In the genomic region with DNA sequence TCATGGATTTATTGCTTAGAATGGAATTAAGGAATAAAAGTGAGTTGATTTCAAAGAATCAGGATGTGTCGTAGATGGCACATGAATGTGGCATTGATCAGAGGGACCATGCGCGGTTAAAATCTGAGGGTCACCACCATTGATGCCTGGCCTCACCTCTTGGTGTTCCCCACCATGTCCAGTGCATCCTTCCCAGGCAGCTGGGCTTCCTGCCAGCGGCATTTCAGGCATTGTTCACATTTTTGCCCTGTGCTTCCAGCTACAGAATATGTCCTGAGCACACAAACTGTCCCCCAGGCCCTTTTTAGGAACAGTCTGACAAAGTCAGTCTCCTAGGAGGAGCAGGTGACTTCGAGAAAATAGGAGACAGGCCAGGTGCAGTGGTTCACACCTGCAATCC, we compare ENCODE assay signal across 21 cellular contexts. TPM values are rescaled to one million over a fixed set of nuclear protein-coding genes. Genes with fewer than 3 reads are reported as not detected.
A peak's percentile ranks its signal among the peaks of the same experiment; 100 is the strongest.
DNase-seq lines count a peak whose midpoint lies in the region; ATAC-seq and TF ChIP-seq lines count a peak whose summit lies in the region.
"Had no signal": no experiment of that assay in that cellular context is flagged by ENCODE, and none has a peak within 500 bp of the region (broad histone marks: within the 10 kb centered on the region; RNA-seq: fewer than 3 reads in every experiment).

No MANE protein-coding gene starts in this region.

- no peak overlapping the region for H3K27ac ChIP-seq in trophoblast cell (ENCODE audit: low read depth, low read length)
- H3K27ac ChIP-seq: adrenal gland, colonic mucosa, right lobe of liver, transverse colon had no signal

- no peak overlapping the region for H3K4me3 ChIP-seq in adipocyte (ENCODE audit: low read length)
- H3K4me3 ChIP-seq in fibroblast of pulmonary artery (replicated peaks; ENCODE audit: low read depth, low read length): no peak overlapping the region
- no peak overlapping the region for H3K4me3 ChIP-seq in trophoblast cell (ENCODE audit: low read depth, low read length)
- H3K4me3 ChIP-seq: adrenal gland, colonic mucosa, right lobe of liver, transverse colon had no signal

- H3K4ac ChIP-seq in trophoblast cell (ENCODE audit: low read depth, low read length): no peak overlapping the region

- H3K79me1 ChIP-seq in trophoblast cell (ENCODE audit: low read length): no peaks in the 10 kb centered on the region

- no peak overlapping the region for H3K18ac ChIP-seq in trophoblast cell (ENCODE audit: low read length)

- H2AK5ac ChIP-seq in trophoblast cell (ENCODE audit: low read length): no peak overlapping the region

- no CpG with 5 or more reads among the region's 5 CpGs for WGBS in trophoblast cell (ENCODE audit: extremely low coverage, insufficient coverage, insufficient read length)

- peaks cover 11% of the 10 kb centered on the region for H3K4me1 ChIP-seq in adipocyte (ENCODE audit: control insufficient read depth, insufficient read depth, low read length)
- peaks cover 0 to 3% of the 10 kb centered on the region in 2 experiments for H3K4me1 ChIP-seq in trophoblast cell (ENCODE audit: control insufficient read depth in 1 of 2, insufficient read depth in 2 of 2, low read length in 2 of 2)
- H3K4me1 ChIP-seq: adrenal gland, BE2C, colonic mucosa, right lobe of liver, transverse colon had no signal

- H3K36me3 ChIP-seq in adipocyte (ENCODE audit: control insufficient read depth, insufficient read depth, low read length, severe bottlenecking) (peaks cover 9% of the 10 kb centered on the region), trophoblast cell (ENCODE audit: control insufficient read depth in 1 of 2, insufficient read depth in 2 of 2, low read length in 2 of 2) (peaks cover 27 to 38% of the 10 kb centered on the region in 2 experiments)
- H3K36me3 ChIP-seq: adrenal gland, BE2C, colonic mucosa, right lobe of liver, transverse colon had no signal

- no peak overlapping the region for H3K27ac Mint-ChIP-seq in type B pancreatic cell
- H3K27ac Mint-ChIP-seq: activated CD4-positive, alpha-beta T cell treated with anti-CD3 and anti-CD28 coated beads, Interleukin-2, amount 10 ng/mL, durations not matched to agents 7 days and 5 days; stimulated activated memory B cell treated with anti-CD40 and anti-IgM and Interleukin-4, amounts not matched to agents 10 μg/mL and 1 μg/mL and 100 μg/mL, for 72 hours; T-cell had no signal

- H2BK12ac ChIP-seq in trophoblast cell (ENCODE audit: low read length): no peak overlapping the region

- no peak overlapping the region for H3K14ac ChIP-seq in trophoblast cell (ENCODE audit: low read length)

- peaks cover 3% of the 10 kb centered on the region for H3K27me3 Mint-ChIP-seq in type B pancreatic cell
- H3K27me3 Mint-ChIP-seq: activated CD4-positive, alpha-beta T cell treated with anti-CD3 and anti-CD28 coated beads, Interleukin-2, amount 10 ng/mL, durations not matched to agents 7 days and 5 days had no signal

- H3K4me3 Mint-ChIP-seq in type B pancreatic cell: no peak overlapping the region
- H3K4me3 Mint-ChIP-seq: activated CD4-positive, alpha-beta T cell treated with anti-CD3 and anti-CD28 coated beads, Interleukin-2, amount 10 ng/mL, durations not matched to agents 7 days and 5 days; stimulated activated memory B cell treated with anti-CD40 and anti-IgM and Interleukin-4, amounts not matched to agents 10 μg/mL and 1 μg/mL and 100 μg/mL, for 72 hours; T-cell had no signal

- H2AFZ ChIP-seq in trophoblast cell (ENCODE audit: insufficient read depth, low read length, poor library complexity): no peak overlapping the region

- peaks cover 3% of the 10 kb centered on the region for H3K36me3 Mint-ChIP-seq in type B pancreatic cell
- H3K36me3 Mint-ChIP-seq: stimulated activated memory B cell treated with anti-CD40 and anti-IgM and Interleukin-4, amounts not matched to agents 10 μg/mL and 1 μg/mL and 100 μg/mL, for 72 hours; T-cell had no signal

- peaks cover 9% of the 10 kb centered on the region for H3K4me1 Mint-ChIP-seq in type B pancreatic cell (ENCODE audit: unreplicated experiment)
- H3K4me1 Mint-ChIP-seq: activated CD4-positive, alpha-beta T cell treated with anti-CD3 and anti-CD28 coated beads, Interleukin-2, amount 10 ng/mL, durations not matched to agents 7 days and 5 days; stimulated activated memory B cell treated with anti-CD40 and anti-IgM and Interleukin-4, amounts not matched to agents 10 μg/mL and 1 μg/mL and 100 μg/mL, for 72 hours; T-cell had no signal

- H4K91ac ChIP-seq in trophoblast cell (ENCODE audit: low read depth, low read length): no peak overlapping the region

- no peak overlapping the region for H3K23ac ChIP-seq in trophoblast cell (ENCODE audit: low read length)

- no peak overlapping the region for H2BK120ac ChIP-seq in trophoblast cell (ENCODE audit: insufficient read depth, low read length, poor library complexity)

- H3K9me3 ChIP-seq in adipocyte (ENCODE audit: control insufficient read depth, low read length): no peaks in the 10 kb centered on the region
- H3K9me3 ChIP-seq in trophoblast cell (ENCODE audit: insufficient read depth, low read depth, low read length): no peaks in the 10 kb centered on the region
- H3K9me3 ChIP-seq: adrenal gland, BE2C, colonic mucosa, right lobe of liver, transverse colon had no signal

- H3K9me3 Mint-ChIP-seq in type B pancreatic cell: no peaks in the 10 kb centered on the region
- H3K9me3 Mint-ChIP-seq: activated CD4-positive, alpha-beta T cell treated with anti-CD3 and anti-CD28 coated beads, Interleukin-2, amount 10 ng/mL, durations not matched to agents 7 days and 5 days; stimulated activated memory B cell treated with anti-CD40 and anti-IgM and Interleukin-4, amounts not matched to agents 10 μg/mL and 1 μg/mL and 100 μg/mL, for 72 hours; T-cell had no signal

- H3K27me3 ChIP-seq in adipocyte (replicated peaks; ENCODE audit: control insufficient read depth, insufficient read depth, low read length): no peaks in the 10 kb centered on the region
- no peaks in the 10 kb centered on the region for H3K27me3 ChIP-seq in trophoblast cell (ENCODE audit: insufficient read depth, low read length)
- H3K27me3 ChIP-seq: adrenal gland, BE2C, colonic mucosa, right lobe of liver, transverse colon had no signal

- no peak for TF ChIP-seq CTCF in fibroblast of pulmonary artery (IDR thresholded peaks at IDR 0.05; ENCODE audit: low read length, missing control alignments)
- no peak for TF ChIP-seq CTCF in type B pancreatic cell (conservative IDR thresholded peaks at IDR 0.05)

- H3K79me2 ChIP-seq in trophoblast cell (ENCODE audit: control insufficient read depth, insufficient read depth, low read length, poor library complexity): no peaks in the 10 kb centered on the region

- peak; percentile 75 for DNase-seq in EH (ENCODE audit: low read depth)
- DNase-seq in adipocyte (ENCODE audit: low read depth): peak; percentile 42
- DNase-seq in fibroblast of pulmonary artery (ENCODE audit: low read depth): peak; percentile 50
- peak; percentile 9 to 47 for DNase-seq in trophoblast cell
- no peak for DNase-seq in type B pancreatic cell (ENCODE audit: extremely low spot score, unreplicated experiment)
- DNase-seq in left colon: no peak
- DNase-seq in SW 1271 (lab: John Stamatoyannopoulos, UW): no peak
- DNase-seq: activated CD4-positive, alpha-beta T cell treated with anti-CD3 and anti-CD28 coated beads, Interleukin-2, amount 10 ng/mL, durations not matched to agents 7 days and 5 days; activated CD8-positive, alpha-beta memory T cell treated with anti-CD3 and anti-CD28 coated beads, Interleukin-2, amount 50 U/mL, for 4 hours; activated effector memory CD4-positive, alpha-beta T cell treated with anti-CD3 and anti-CD28 coated beads, Interleukin-2, amount 50 U/mL, for 16 hours; BE2C; colonic mucosa; foreskin melanocyte; NCI-H1417 treated with DMSO at 0.1 percent for 48 hours; NCI-H526; T-cell; transverse colon had no signal

- no peak overlapping the region for H2BK5ac ChIP-seq in trophoblast cell (ENCODE audit: low read depth, low read length, poor library complexity)

- no peak overlapping the region for H3K4me2 ChIP-seq in trophoblast cell (ENCODE audit: low read length)

- no peak for ATAC-seq in left colon
- no peak for ATAC-seq in HG02885 (IDR thresholded peaks at IDR 0.05; ENCODE audit: poor library complexity, unreplicated experiment)
- ATAC-seq: right lobe of liver; stimulated activated memory B cell treated with anti-CD40 and anti-IgM and Interleukin-4, amounts not matched to agents 10 μg/mL and 1 μg/mL and 100 μg/mL, for 72 hours; T-cell had no signal

- intact Hi-C loops in left colon (cut with DNase I, micrococcal nuclease): loop anchor here in 1 of 2 donors (10.0 kb wide), 1 partner anchor 170 kb away; no protein-coding TSS in a partner anchor

- H3K9ac ChIP-seq in adipocyte (ENCODE audit: low read length): no peak overlapping the region
- H3K9ac ChIP-seq in trophoblast cell (ENCODE audit: low read length): no peak overlapping the region

- no peak overlapping the region for H4K12ac ChIP-seq in trophoblast cell (ENCODE audit: low read depth, low read length)

- no peak overlapping the region for H4K8ac ChIP-seq in trophoblast cell (ENCODE audit: low read depth, low read length)

RNA-seq across cellular contexts. Expression of a gene that starts 42.0 kb away (rescaled TPM):
- 29.4 and 31.7 TPM in 2 replicates for polyA plus RNA-seq in trophoblast cell (2013)
- total RNA-seq in type B pancreatic cell (ENCODE audit: low replicate concordance): 30.7 and 31.7 TPM in 2 replicates
- 1 to 10 TPM; 7.1 to 9.6 TPM for total RNA-seq in left colon

Comparison
In these comparisons a context has a peak if more than half of its experiments do, and no peak if none do; other contexts are left out.
1. DNase-seq: peak in EH (single experiment), adipocyte (single experiment), fibroblast of pulmonary artery (single experiment) and trophoblast cell (2 of 2); none in type B pancreatic cell (single experiment), left colon (0 of 2) and SW 1271 (0 of 2).